ENCODE assay signal across 12 cellular contexts in genomic region chr6:62090442-62091229, GRCh38.
DNase-seq lines count a peak whose midpoint lies in the region; ATAC-seq and TF ChIP-seq lines count a peak whose summit lies in the region.
"Had no signal": no experiment of that assay in that cellular context is flagged by ENCODE, and none has a peak within 500 bp of the region (broad histone marks: within the 10 kb centered on the region; RNA-seq: fewer than 3 reads in every experiment).

No MANE protein-coding gene starts in this region.

- no peaks in the 10 kb centered on the region for H3K79me2 ChIP-seq in OCI-LY3 (ENCODE audit: low read length)

- H3K4me3 ChIP-seq in OCI-LY3 (ENCODE audit: low read length) = 0 out of 2 replicates have a peak overlapping the region, but pooled peaks have one; percentile 7

- H2AFZ ChIP-seq in OCI-LY3 (ENCODE audit: low read depth, low read length) = no peak overlapping the region

- H3K36me3 Mint-ChIP-seq in memory B cell = peaks cover 4% of the 10 kb centered on the region
- no peaks in the 10 kb centered on the region for H3K36me3 Mint-ChIP-seq in stimulated activated memory B cell treated with anti-CD40 and anti-IgM and Interleukin-4, amounts not matched to agents 10 μg/mL and 1 μg/mL and 100 μg/mL, for 72 hours

- H3K27ac Mint-ChIP-seq in memory B cell = peak overlapping the region; percentile 65
- no peak overlapping the region for H3K27ac Mint-ChIP-seq in stimulated activated memory B cell treated with anti-CD40 and anti-IgM and Interleukin-4, amounts not matched to agents 10 μg/mL and 1 μg/mL and 100 μg/mL, for 72 hours
- H3K27ac Mint-ChIP-seq: CD4-positive, alpha-beta T cell had no signal

- H3K27ac ChIP-seq in OCI-LY3 (ENCODE audit: low read length) = no peak overlapping the region
- H3K27ac ChIP-seq: C4-2B had no signal

- H3K9ac ChIP-seq in OCI-LY3 (ENCODE audit: low read length) = no peak overlapping the region

- no peaks in the 10 kb centered on the region for H3K9me3 ChIP-seq in OCI-LY3 (ENCODE audit: insufficient read depth, low read length)
- H3K9me3 ChIP-seq: Caco-2 had no signal

- H3K36me3 ChIP-seq in OCI-LY3 (replicated peaks; ENCODE audit: low read depth, low read length) = no peaks in the 10 kb centered on the region

- peak overlapping the region; percentile 48 for H3K4me3 Mint-ChIP-seq in memory B cell
- H3K4me3 Mint-ChIP-seq in stimulated activated memory B cell treated with anti-CD40 and anti-IgM and Interleukin-4, amounts not matched to agents 10 μg/mL and 1 μg/mL and 100 μg/mL, for 72 hours = no peak overlapping the region
- H3K4me3 Mint-ChIP-seq: CD4-positive, alpha-beta T cell had no signal

- TF ChIP-seq CTCF in OCI-LY3 (IDR thresholded peaks at IDR 0.05; ENCODE audit: low read depth, low read length) = no peak

- H3K4me2 ChIP-seq in OCI-LY3 (ENCODE audit: low read length) = peak overlapping the region; percentile 60

- H3K4me1 Mint-ChIP-seq in memory B cell = peaks cover 12% of the 10 kb centered on the region
- peaks cover 34% of the 10 kb centered on the region for H3K4me1 Mint-ChIP-seq in stimulated activated memory B cell treated with anti-CD40 and anti-IgM and Interleukin-4, amounts not matched to agents 10 μg/mL and 1 μg/mL and 100 μg/mL, for 72 hours

- no peaks in the 10 kb centered on the region for H3K27me3 Mint-ChIP-seq in memory B cell
- no peaks in the 10 kb centered on the region for H3K27me3 Mint-ChIP-seq in stimulated activated memory B cell treated with anti-CD40 and anti-IgM and Interleukin-4, amounts not matched to agents 10 μg/mL and 1 μg/mL and 100 μg/mL, for 72 hours
- H3K27me3 Mint-ChIP-seq: CD4-positive, alpha-beta T cell had no signal

- H3K4me1 ChIP-seq in OCI-LY3 (ENCODE audit: low read length) = peaks cover 12% of the 10 kb centered on the region
- H3K4me1 ChIP-seq: Caco-2 had no signal

- no peaks in the 10 kb centered on the region for H4K20me1 ChIP-seq in OCI-LY3 (ENCODE audit: insufficient read depth, low read length)

- no peaks in the 10 kb centered on the region for H3K9me3 Mint-ChIP-seq in memory B cell
- H3K9me3 Mint-ChIP-seq in stimulated activated memory B cell treated with anti-CD40 and anti-IgM and Interleukin-4, amounts not matched to agents 10 μg/mL and 1 μg/mL and 100 μg/mL, for 72 hours = no peaks in the 10 kb centered on the region

- DNase-seq in memory B cell (ENCODE audit: low spot score in 2 of 2) = no peak
- no peak for DNase-seq in NCI-H1105 treated with DMSO at 0.1 percent for 48 hours (lab: John Stamatoyannopoulos, UW)
- no peak for DNase-seq in glomerular visceral epithelial cell (ENCODE audit: extremely low spot score)
- no peak for DNase-seq in SHP77 (lab: John Stamatoyannopoulos, UW)
- DNase-seq: ACHN; Caco-2; CD4-positive, alpha-beta T cell; H7 had no signal

- H3K27me3 ChIP-seq in OCI-LY3 (ENCODE audit: low read depth, low read length) = no peaks in the 10 kb centered on the region

- ATAC-seq in memory B cell (ENCODE audit: low read depth) = peak; percentile 93
- peak; percentile 80 for ATAC-seq in stimulated activated memory B cell treated with anti-CD40 and anti-IgM and Interleukin-4, amounts not matched to agents 10 μg/mL and 1 μg/mL and 100 μg/mL, for 72 hours
- ATAC-seq: HepG2 had no signal
